1 cellular context compared by ENCODE assay signal in genomic region chr13:100734194-100734720, GRCh38.
TF ChIP-seq lines count a peak whose summit lies in the region.

No MANE protein-coding gene starts in this region.

TF ChIP-seq in HepG2, 621 proteins besides CTCF, POLR2A, EP300 and RAD21 (continues in another document):
- peak; percentile 80; the same call in 1 of the 2 replicates for TF ChIP-seq TFAP4 (IDR thresholded peaks at IDR 0.05; ENCODE audit: borderline replicate concordance, low read depth)
- peak; percentile 50; the same call in 1 of the 2 replicates for TF ChIP-seq ZNF124 (CRISPR knock-in tag; IDR thresholded peaks at IDR 0.05)
- TF ChIP-seq JUND (CRISPR knock-in tag; IDR thresholded peaks at IDR 0.05), result no peak
- TF ChIP-seq ZNF326 (CRISPR knock-in tag; IDR thresholded peaks at IDR 0.05; ENCODE audit: borderline replicate concordance), result no peak
- TF ChIP-seq MIXL1 (CRISPR knock-in tag; IDR thresholded peaks at IDR 0.05), result peak; percentile 99
- TF ChIP-seq RARA (CRISPR knock-in tag; IDR thresholded peaks at IDR 0.05), result peak; percentile 83
- TF ChIP-seq ZFYVE20 (CRISPR knock-in tag; IDR thresholded peaks at IDR 0.05; ENCODE audit: borderline replicate concordance, low read depth), result no peak
- peak; percentile 96 for TF ChIP-seq HMG20A (CRISPR knock-in tag; IDR thresholded peaks at IDR 0.05; ENCODE audit: borderline replicate concordance)
- TF ChIP-seq SIX4 (CRISPR knock-in tag; IDR thresholded peaks at IDR 0.05), result 0 out of 2 replicates have a peak, but pooled peaks have one; percentile 47
- TF ChIP-seq SALL1 (CRISPR knock-in tag; IDR thresholded peaks at IDR 0.05), result peak; percentile 70; the same call in 1 of the 2 replicates
- TF ChIP-seq SSRP1 (CRISPR knock-in tag; IDR thresholded peaks at IDR 0.05), result 0 out of 2 replicates have a peak, but pooled peaks have one; percentile 27
- peak; percentile 62 for TF ChIP-seq RXRB (CRISPR knock-in tag; IDR thresholded peaks at IDR 0.05; ENCODE audit: borderline replicate concordance)
- TF ChIP-seq ZNF292 (CRISPR knock-in tag; IDR thresholded peaks at IDR 0.05; ENCODE audit: borderline replicate concordance, low read depth), result peak; percentile 64
- TF ChIP-seq, protein P1, sequence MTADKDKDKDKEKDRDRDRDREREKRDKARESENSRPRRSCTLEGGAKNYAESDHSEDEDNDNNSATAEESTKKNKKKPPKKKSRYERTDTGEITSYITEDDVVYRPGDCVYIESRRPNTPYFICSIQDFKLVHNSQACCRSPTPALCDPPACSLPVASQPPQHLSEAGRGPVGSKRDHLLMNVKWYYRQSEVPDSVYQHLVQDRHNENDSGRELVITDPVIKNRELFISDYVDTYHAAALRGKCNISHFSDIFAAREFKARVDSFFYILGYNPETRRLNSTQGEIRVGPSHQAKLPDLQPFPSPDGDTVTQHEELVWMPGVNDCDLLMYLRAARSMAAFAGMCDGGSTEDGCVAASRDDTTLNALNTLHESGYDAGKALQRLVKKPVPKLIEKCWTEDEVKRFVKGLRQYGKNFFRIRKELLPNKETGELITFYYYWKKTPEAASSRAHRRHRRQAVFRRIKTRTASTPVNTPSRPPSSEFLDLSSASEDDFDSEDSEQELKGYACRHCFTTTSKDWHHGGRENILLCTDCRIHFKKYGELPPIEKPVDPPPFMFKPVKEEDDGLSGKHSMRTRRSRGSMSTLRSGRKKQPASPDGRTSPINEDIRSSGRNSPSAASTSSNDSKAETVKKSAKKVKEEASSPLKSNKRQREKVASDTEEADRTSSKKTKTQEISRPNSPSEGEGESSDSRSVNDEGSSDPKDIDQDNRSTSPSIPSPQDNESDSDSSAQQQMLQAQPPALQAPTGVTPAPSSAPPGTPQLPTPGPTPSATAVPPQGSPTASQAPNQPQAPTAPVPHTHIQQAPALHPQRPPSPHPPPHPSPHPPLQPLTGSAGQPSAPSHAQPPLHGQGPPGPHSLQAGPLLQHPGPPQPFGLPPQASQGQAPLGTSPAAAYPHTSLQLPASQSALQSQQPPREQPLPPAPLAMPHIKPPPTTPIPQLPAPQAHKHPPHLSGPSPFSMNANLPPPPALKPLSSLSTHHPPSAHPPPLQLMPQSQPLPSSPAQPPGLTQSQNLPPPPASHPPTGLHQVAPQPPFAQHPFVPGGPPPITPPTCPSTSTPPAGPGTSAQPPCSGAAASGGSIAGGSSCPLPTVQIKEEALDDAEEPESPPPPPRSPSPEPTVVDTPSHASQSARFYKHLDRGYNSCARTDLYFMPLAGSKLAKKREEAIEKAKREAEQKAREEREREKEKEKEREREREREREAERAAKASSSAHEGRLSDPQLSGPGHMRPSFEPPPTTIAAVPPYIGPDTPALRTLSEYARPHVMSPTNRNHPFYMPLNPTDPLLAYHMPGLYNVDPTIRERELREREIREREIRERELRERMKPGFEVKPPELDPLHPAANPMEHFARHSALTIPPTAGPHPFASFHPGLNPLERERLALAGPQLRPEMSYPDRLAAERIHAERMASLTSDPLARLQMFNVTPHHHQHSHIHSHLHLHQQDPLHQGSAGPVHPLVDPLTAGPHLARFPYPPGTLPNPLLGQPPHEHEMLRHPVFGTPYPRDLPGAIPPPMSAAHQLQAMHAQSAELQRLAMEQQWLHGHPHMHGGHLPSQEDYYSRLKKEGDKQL (CRISPR knock-in tag; IDR thresholded peaks at IDR 0.05; ENCODE audit: low read depth), result peak; percentile 91
- 0 out of 2 replicates have a peak, but pooled peaks have one; percentile 40 for TF ChIP-seq ELF4 (CRISPR knock-in tag; IDR thresholded peaks at IDR 0.05; ENCODE audit: borderline replicate concordance)
- TF ChIP-seq ASH2L (IDR thresholded peaks at IDR 0.05; ENCODE audit: insufficient read length, low read depth, low read length), result peak; percentile 92
- TF ChIP-seq SMARCC2 (IDR thresholded peaks at IDR 0.05), result no peak
- 0 out of 2 replicates have a peak, but pooled peaks have one; percentile 30 for TF ChIP-seq CHD4 (IDR thresholded peaks at IDR 0.05; ENCODE audit: borderline replicate concordance, low read length)
- no peak for TF ChIP-seq ZNF709 (CRISPR knock-in tag; IDR thresholded peaks at IDR 0.05)
- peak; percentile 82; the same call in 1 of the 2 replicates for TF ChIP-seq HOMEZ (CRISPR knock-in tag; IDR thresholded peaks at IDR 0.05; ENCODE audit: low read depth)
- TF ChIP-seq ZNF33A (CRISPR knock-in tag; IDR thresholded peaks at IDR 0.05; ENCODE audit: borderline replicate concordance), result no peak
- TF ChIP-seq GFI1 (CRISPR knock-in tag; IDR thresholded peaks at IDR 0.05; ENCODE audit: borderline replicate concordance), result peak; percentile 93
- TF ChIP-seq PHF20 (CRISPR knock-in tag; IDR thresholded peaks at IDR 0.05), result no peak
- TF ChIP-seq SOX13 (IDR thresholded peaks at IDR 0.05), result peak; percentile 77; the same call in 1 of the 2 replicates
- TF ChIP-seq SOX13 (CRISPR knock-in tag; conservative IDR thresholded peaks at IDR 0.05 in 1 of 2, IDR thresholded peaks at IDR 0.05 in 1 of 2), result peak in 1 of 2 experiments; percentile 93; a peak in 2 of 4 replicates
- TF ChIP-seq ZNF674 (CRISPR knock-in tag; IDR thresholded peaks at IDR 0.05; ENCODE audit: low read depth), result no peak
- TF ChIP-seq ZNF121 (CRISPR knock-in tag; IDR thresholded peaks at IDR 0.05), result 0 out of 2 replicates have a peak, but pooled peaks have one; percentile 16
- TF ChIP-seq HOXA5 (CRISPR knock-in tag; IDR thresholded peaks at IDR 0.05), result no peak
- TF ChIP-seq ZMYM3 (CRISPR knock-in tag; IDR thresholded peaks at IDR 0.05), result no peak
- TF ChIP-seq CEBPG (CRISPR knock-in tag; IDR thresholded peaks at IDR 0.05), result peak; percentile 81
- peak; percentile 92 for TF ChIP-seq PHF21A (CRISPR knock-in tag; IDR thresholded peaks at IDR 0.05)
- TF ChIP-seq, protein P2, sequence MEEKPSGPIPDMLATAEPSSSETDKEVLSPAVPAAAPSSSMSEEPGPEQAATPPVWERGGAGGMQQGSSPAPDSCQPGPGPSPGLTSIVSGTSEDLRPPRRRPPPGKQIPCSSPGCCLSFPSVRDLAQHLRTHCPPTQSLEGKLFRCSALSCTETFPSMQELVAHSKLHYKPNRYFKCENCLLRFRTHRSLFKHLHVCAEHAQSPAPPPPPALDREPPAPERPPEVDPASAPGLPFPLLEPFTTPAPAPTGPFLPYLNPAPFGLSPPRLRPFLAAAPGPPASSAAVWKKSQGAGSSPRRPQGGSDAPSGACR (CRISPR knock-in tag; IDR thresholded peaks at IDR 0.05), result peak; percentile 36; the same call in 1 of the 2 replicates
- TF ChIP-seq TMF1 (CRISPR knock-in tag; IDR thresholded peaks at IDR 0.05; ENCODE audit: low read depth), result no peak
- TF ChIP-seq, protein P3, sequence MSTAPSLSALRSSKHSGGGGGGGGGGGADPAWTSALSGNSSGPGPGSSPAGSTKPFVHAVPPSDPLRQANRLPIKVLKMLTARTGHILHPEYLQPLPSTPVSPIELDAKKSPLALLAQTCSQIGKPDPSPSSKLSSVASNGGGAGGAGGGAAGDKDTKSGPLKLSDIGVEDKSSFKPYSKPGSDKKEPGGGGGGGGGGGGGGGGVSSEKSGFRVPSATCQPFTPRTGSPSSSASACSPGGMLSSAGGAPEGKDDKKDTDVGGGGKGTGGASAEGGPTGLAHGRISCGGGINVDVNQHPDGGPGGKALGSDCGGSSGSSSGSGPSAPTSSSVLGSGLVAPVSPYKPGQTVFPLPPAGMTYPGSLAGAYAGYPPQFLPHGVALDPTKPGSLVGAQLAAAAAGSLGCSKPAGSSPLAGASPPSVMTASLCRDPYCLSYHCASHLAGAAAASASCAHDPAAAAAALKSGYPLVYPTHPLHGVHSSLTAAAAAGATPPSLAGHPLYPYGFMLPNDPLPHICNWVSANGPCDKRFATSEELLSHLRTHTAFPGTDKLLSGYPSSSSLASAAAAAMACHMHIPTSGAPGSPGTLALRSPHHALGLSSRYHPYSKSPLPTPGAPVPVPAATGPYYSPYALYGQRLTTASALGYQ (CRISPR knock-in tag; IDR thresholded peaks at IDR 0.05), result peak; percentile 92
- TF ChIP-seq ZSCAN9 (CRISPR knock-in tag; IDR thresholded peaks at IDR 0.05; ENCODE audit: borderline replicate concordance), result peak; percentile 25; the same call in 1 of the 2 replicates
- TF ChIP-seq, protein P4, sequence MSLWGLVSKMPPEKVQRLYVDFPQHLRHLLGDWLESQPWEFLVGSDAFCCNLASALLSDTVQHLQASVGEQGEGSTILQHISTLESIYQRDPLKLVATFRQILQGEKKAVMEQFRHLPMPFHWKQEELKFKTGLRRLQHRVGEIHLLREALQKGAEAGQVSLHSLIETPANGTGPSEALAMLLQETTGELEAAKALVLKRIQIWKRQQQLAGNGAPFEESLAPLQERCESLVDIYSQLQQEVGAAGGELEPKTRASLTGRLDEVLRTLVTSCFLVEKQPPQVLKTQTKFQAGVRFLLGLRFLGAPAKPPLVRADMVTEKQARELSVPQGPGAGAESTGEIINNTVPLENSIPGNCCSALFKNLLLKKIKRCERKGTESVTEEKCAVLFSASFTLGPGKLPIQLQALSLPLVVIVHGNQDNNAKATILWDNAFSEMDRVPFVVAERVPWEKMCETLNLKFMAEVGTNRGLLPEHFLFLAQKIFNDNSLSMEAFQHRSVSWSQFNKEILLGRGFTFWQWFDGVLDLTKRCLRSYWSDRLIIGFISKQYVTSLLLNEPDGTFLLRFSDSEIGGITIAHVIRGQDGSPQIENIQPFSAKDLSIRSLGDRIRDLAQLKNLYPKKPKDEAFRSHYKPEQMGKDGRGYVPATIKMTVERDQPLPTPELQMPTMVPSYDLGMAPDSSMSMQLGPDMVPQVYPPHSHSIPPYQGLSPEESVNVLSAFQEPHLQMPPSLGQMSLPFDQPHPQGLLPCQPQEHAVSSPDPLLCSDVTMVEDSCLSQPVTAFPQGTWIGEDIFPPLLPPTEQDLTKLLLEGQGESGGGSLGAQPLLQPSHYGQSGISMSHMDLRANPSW (CRISPR knock-in tag; IDR thresholded peaks at IDR 0.05; ENCODE audit: borderline replicate concordance), result peak; percentile 97
- peak; percentile 95 for TF ChIP-seq GATAD2A (CRISPR knock-in tag; IDR thresholded peaks at IDR 0.05)
- TF ChIP-seq ARID5B (CRISPR knock-in tag; IDR thresholded peaks at IDR 0.05), result peak; percentile 98
- TF ChIP-seq KAT8 (CRISPR knock-in tag; IDR thresholded peaks at IDR 0.05), result peak; percentile 51; the same call in 1 of the 2 replicates
- TF ChIP-seq ZFP41 (CRISPR knock-in tag; IDR thresholded peaks at IDR 0.05; ENCODE audit: borderline replicate concordance), result no peak
- TF ChIP-seq POGZ (CRISPR knock-in tag; IDR thresholded peaks at IDR 0.05), result peak; percentile 79
- peak; percentile 91 for TF ChIP-seq FOXP1 (IDR thresholded peaks at IDR 0.05)
- peak; percentile 100 for TF ChIP-seq FOXP1 (CRISPR knock-in tag; IDR thresholded peaks at IDR 0.05)
- TF ChIP-seq ARID3A (IDR thresholded peaks at IDR 0.05; ENCODE audit: low read depth, low read length), result peak; percentile 97
- peak; percentile 93 for TF ChIP-seq HNF4A (CRISPR knock-in tag; IDR thresholded peaks at IDR 0.05)
